Comparison of ENCODE assay signal across 25 cellular contexts in the genomic region with DNA sequence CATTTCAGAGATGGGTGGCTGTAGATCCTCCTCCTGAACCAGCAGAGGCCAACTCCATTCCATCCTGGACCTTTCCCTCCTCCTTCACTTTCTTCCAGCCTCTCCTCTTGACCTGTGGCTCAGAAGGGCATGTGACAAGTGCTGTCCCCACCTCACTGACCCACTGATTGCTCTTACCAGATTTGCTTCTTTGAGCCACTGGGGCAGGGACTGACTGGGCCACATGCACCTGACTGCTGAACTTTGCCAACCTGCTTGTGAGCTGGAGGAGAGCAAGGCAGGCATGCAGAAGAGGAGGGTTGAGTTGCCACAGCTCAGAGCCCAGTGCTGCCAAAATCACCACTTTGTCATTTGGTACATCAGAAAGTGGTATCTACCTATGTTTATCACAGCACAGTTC.
"Had no signal": no experiment of that assay in that cellular context is flagged by ENCODE, and none has a peak within 500 bp of the region (broad histone marks: within the 10 kb centered on the region; RNA-seq: fewer than 3 reads in every experiment).

No MANE protein-coding gene starts in this region.

- H3K27ac Mint-ChIP-seq: activated CD8-positive, alpha-beta memory T cell treated with anti-CD3 and anti-CD28 coated beads, Interleukin-2, amount 10 ng/mL, durations not matched to agents 7 days and 5 days; activated naive CD8-positive, alpha-beta T cell treated with anti-CD3 and anti-CD28 coated beads, Interleukin-2, amount 10 ng/mL, durations not matched to agents 7 days and 5 days; activated T-cell treated with anti-CD3 and anti-CD28 coated beads, Interleukin-2, amount 50 U/mL, for 24 hours; activated T-helper 1 cell treated with anti-CD3 and anti-CD28 coated beads, Interleukin-12 subunit alpha, Interleukin-12 subunit beta, Interleukin-2, Interleukin-4 antibody, amounts not matched to agents 30 ng/mL and 10 ng/mL and 1 ng/mL, durations not matched to agents 14 hours and 24 hours and 36 hours had no signal

- DNase-seq: activated CD4-positive, alpha-beta T cell treated with anti-CD3 and anti-CD28 coated beads for 4 hours; activated CD4-positive, alpha-beta T cell treated with anti-CD3 and anti-CD28 coated beads, Interleukin-2, amount 50 U/mL, for 48 hours; activated CD8-positive, alpha-beta memory T cell treated with anti-CD3 and anti-CD28 coated beads, Interleukin-2, amount 10 ng/mL, durations not matched to agents 7 days and 5 days; activated gamma-delta T cell; activated naive CD4-positive, alpha-beta T cell treated with anti-CD3 and anti-CD28 coated beads, Interleukin-2, amount 50 U/mL, for 16 hours; activated naive CD8-positive, alpha-beta T cell treated with anti-CD3 and anti-CD28 coated beads, Interleukin-2, amount 10 ng/mL, durations not matched to agents 7 days and 5 days; activated T-cell treated with anti-CD3 and anti-CD28 coated beads, Interleukin-2, amount 50 U/mL, for 24 hours; aorta; MG63; MV-4-11; NCI-H1105; NCI-H1436 treated with DMSO at 0.1 percent for 48 hours; NCI-H187; NCI-H2081 treated with DMSO at 0.1 percent for 48 hours; NCI-H446; NCI-H524; Peyer's patch; SHP77; SW 1271 had no signal

- H3K4me3 Mint-ChIP-seq: activated CD8-positive, alpha-beta memory T cell treated with anti-CD3 and anti-CD28 coated beads, Interleukin-2, amount 10 ng/mL, durations not matched to agents 7 days and 5 days; activated naive CD8-positive, alpha-beta T cell treated with anti-CD3 and anti-CD28 coated beads, Interleukin-2, amount 10 ng/mL, durations not matched to agents 7 days and 5 days; activated T-cell treated with anti-CD3 and anti-CD28 coated beads, Interleukin-2, amount 50 U/mL, for 24 hours; activated T-helper 1 cell treated with anti-CD3 and anti-CD28 coated beads, Interleukin-12 subunit alpha, Interleukin-12 subunit beta, Interleukin-2, Interleukin-4 antibody, amounts not matched to agents 30 ng/mL and 10 ng/mL and 1 ng/mL, durations not matched to agents 14 hours and 24 hours and 36 hours had no signal

- H3K9me3 ChIP-seq: adrenal gland, MG63, Peyer's patch, SJSA1 had no signal

- H3K27me3 ChIP-seq: adrenal gland, MG63, Peyer's patch, SJSA1 had no signal

- H3K36me3 ChIP-seq: adrenal gland, MG63, Peyer's patch had no signal

- H3K27ac ChIP-seq: Peyer's patch, RWPE1, SJSA1 had no signal

- H3K9me3 Mint-ChIP-seq: activated T-cell treated with anti-CD3 and anti-CD28 coated beads, Interleukin-2, amount 50 U/mL, for 24 hours; activated T-helper 1 cell treated with anti-CD3 and anti-CD28 coated beads, Interleukin-12 subunit alpha, Interleukin-12 subunit beta, Interleukin-2, Interleukin-4 antibody, amounts not matched to agents 30 ng/mL and 10 ng/mL and 1 ng/mL, durations not matched to agents 14 hours and 24 hours and 36 hours had no signal

- H3K27me3 Mint-ChIP-seq: activated CD8-positive, alpha-beta memory T cell treated with anti-CD3 and anti-CD28 coated beads, Interleukin-2, amount 10 ng/mL, durations not matched to agents 7 days and 5 days; activated naive CD8-positive, alpha-beta T cell treated with anti-CD3 and anti-CD28 coated beads, Interleukin-2, amount 10 ng/mL, durations not matched to agents 7 days and 5 days; activated T-cell treated with anti-CD3 and anti-CD28 coated beads, Interleukin-2, amount 50 U/mL, for 24 hours had no signal

- H3K4me3 ChIP-seq: adrenal gland, MG63, Peyer's patch, SJSA1 had no signal

- ATAC-seq: activated CD4-positive, CD25-positive, alpha-beta regulatory T cell treated with anti-CD3 and anti-CD28 coated beads, Interleukin-2, amount 50 U/mL, for 24 hours; activated CD8-positive, alpha-beta memory T cell treated with anti-CD3 and anti-CD28 coated beads, Interleukin-2, amount 10 ng/mL, durations not matched to agents 7 days and 5 days; SK-N-SH treated with all-trans-retinoic acid at 6 μM for 48 hours had no signal

- H3K4me1 ChIP-seq: Peyer's patch had no signal
